ENCODE assay signal across 8 cellular contexts in the genomic region with DNA sequence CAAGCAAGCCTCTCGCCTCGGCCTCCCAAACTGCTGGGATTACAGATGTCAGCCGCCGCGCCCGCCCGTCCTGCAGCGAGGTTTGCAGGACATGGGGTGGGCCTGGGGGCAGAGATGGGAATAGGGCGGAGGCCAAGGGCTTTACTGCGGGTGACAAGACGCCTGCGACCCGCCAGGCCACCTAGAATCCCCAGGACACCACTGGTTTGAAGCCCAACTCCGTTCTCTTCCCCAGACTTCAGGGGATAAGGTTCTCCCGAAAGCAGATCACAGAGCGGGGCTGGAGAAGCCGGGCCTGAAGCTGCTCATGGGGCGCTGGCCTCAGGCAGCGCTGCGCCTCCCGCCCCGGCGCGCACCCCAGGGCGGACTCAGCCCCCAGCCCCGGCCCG. TPM values are rescaled to one million over a fixed set of nuclear protein-coding genes. Genes with fewer than 3 reads are reported as not detected.
DNase-seq lines count a peak whose midpoint lies in the region; ATAC-seq and TF ChIP-seq lines count a peak whose summit lies in the region.

No MANE protein-coding gene starts in this region.

- H3K4me1 ChIP-seq in adipocyte (ENCODE audit: control insufficient read depth, insufficient read depth, low read length) (peaks cover 57% of the 10 kb centered on the region), testis (peaks cover 40% of the 10 kb centered on the region)

- ATAC-seq in GM19043 (IDR thresholded peaks at IDR 0.05; ENCODE audit: low read depth, unreplicated experiment) (peak; percentile 16), HG03159 (IDR thresholded peaks at IDR 0.05; ENCODE audit: unreplicated experiment) (peak; percentile 28)

- H3K36me3 ChIP-seq in adipocyte (ENCODE audit: control insufficient read depth, insufficient read depth, low read length, severe bottlenecking): peaks cover 39% of the 10 kb centered on the region
- peaks cover 7% of the 10 kb centered on the region for H3K36me3 ChIP-seq in kidney epithelial cell (ENCODE audit: control insufficient read depth, insufficient read depth, low read length)
- no peaks in the 10 kb centered on the region for H3K36me3 ChIP-seq in testis (ENCODE audit: low read depth, missing control alignments)

- WGBS in testis, 2 donors: 0% methylated on average over 9 to 16 of the region's 27 CpGs

- DNase-seq in adipocyte (ENCODE audit: low read depth) (peak; percentile 23), kidney epithelial cell (ENCODE audit: low read depth) (no peak), testis (no peak), NCI-H1417 treated with DMSO at 0.1 percent for 48 hours (lab: John Stamatoyannopoulos, UW) (no peak), iPS-NIHi11 (ENCODE audit: low spot score) (no peak)
- DNase-seq in stimulated activated CD4-positive, alpha-beta T cell treated with anti-CD3 and anti-CD28 coated beads, Interleukin-4, amount 100 ng/mL, for 1 hour: no peak

- H3K9me3 ChIP-seq in adipocyte (ENCODE audit: control insufficient read depth, low read length) (no peaks in the 10 kb centered on the region), testis (no peaks in the 10 kb centered on the region)

- peak overlapping the region; percentile 89 to 97 for H3K27ac ChIP-seq in testis

- H3K27me3 ChIP-seq in adipocyte (replicated peaks; ENCODE audit: control insufficient read depth, insufficient read depth, low read length): no peaks in the 10 kb centered on the region
- H3K27me3 ChIP-seq in kidney epithelial cell (ENCODE audit: control insufficient read depth, insufficient read depth, low read length): no peaks in the 10 kb centered on the region
- H3K27me3 ChIP-seq in testis: no peaks in the 10 kb centered on the region

- H3K9ac ChIP-seq in adipocyte (ENCODE audit: low read length): peak overlapping the region; percentile 99

- no peak for TF ChIP-seq POLR2A in testis (IDR thresholded peaks at IDR 0.05)

- TF ChIP-seq CTCF in kidney epithelial cell (IDR thresholded peaks at IDR 0.05; ENCODE audit: insufficient read depth, low read length, poor library complexity, severe bottlenecking): no peak
- TF ChIP-seq CTCF in testis (IDR thresholded peaks at IDR 0.05): no peak

- H3K4me3 ChIP-seq in adipocyte (ENCODE audit: low read length) (peak overlapping the region; percentile 98), kidney epithelial cell (ENCODE audit: low read depth, low read length) (peak overlapping the region; percentile 93), testis (peak overlapping the region; percentile 85 to 94)

- intact Hi-C loops in testis (cut with DNase I; ENCODE audit: low total_unique reads): no loop called here

RNA-seq across cellular contexts. Expression of a gene that starts 0.4 kb away (rescaled TPM):
- total RNA-seq in kidney epithelial cell (42.0 and 45.1 TPM in 2 replicates), testis (10 to 100 TPM; 32.9 to 48.4 TPM)
- polyA plus RNA-seq in testis (ENCODE audit: insufficient read depth, low read depth, low replicate concordance): 97.3 TPM

RNA-seq across cellular contexts. Expression of a gene that starts 0.7 kb away (rescaled TPM):
- 77.5 and 77.9 TPM in 2 replicates for total RNA-seq in kidney epithelial cell
- 10 to 100 TPM; 49.1 to 87.0 TPM for total RNA-seq in testis
- 47.2 TPM for polyA plus RNA-seq in testis (ENCODE audit: insufficient read depth, low read depth, low replicate concordance)

RNA-seq across cellular contexts. Expression of a gene that starts 9.2 kb away (rescaled TPM):
- 644 and 669 TPM in 2 replicates for total RNA-seq in kidney epithelial cell
- total RNA-seq in testis: 100 to 1,000 TPM; 108 to 195 TPM
- polyA plus RNA-seq in testis (ENCODE audit: insufficient read depth, low read depth, low replicate concordance): 201 TPM

RNA-seq across cellular contexts. Expression of a gene that starts 14.3 kb away (rescaled TPM):
- total RNA-seq in kidney epithelial cell (18.3 and 19.7 TPM in 2 replicates), testis (1 to 10 TPM; 6.5 to 7.4 TPM)
- polyA plus RNA-seq in testis (ENCODE audit: insufficient read depth, low read depth, low replicate concordance): 4.9 TPM

RNA-seq across cellular contexts. Expression of a gene that starts 23.3 kb away (rescaled TPM):
- total RNA-seq in kidney epithelial cell (27.5 and 46.0 TPM in 2 replicates), testis (100 to 1,000 TPM in 1 of 2 donors, 10 to 100 TPM in 1; 96.7 to 108 TPM)
- polyA plus RNA-seq in testis (ENCODE audit: insufficient read depth, low read depth, low replicate concordance): 86.7 TPM
